ENCODE assay signal across 8 cellular contexts in the genomic region with DNA sequence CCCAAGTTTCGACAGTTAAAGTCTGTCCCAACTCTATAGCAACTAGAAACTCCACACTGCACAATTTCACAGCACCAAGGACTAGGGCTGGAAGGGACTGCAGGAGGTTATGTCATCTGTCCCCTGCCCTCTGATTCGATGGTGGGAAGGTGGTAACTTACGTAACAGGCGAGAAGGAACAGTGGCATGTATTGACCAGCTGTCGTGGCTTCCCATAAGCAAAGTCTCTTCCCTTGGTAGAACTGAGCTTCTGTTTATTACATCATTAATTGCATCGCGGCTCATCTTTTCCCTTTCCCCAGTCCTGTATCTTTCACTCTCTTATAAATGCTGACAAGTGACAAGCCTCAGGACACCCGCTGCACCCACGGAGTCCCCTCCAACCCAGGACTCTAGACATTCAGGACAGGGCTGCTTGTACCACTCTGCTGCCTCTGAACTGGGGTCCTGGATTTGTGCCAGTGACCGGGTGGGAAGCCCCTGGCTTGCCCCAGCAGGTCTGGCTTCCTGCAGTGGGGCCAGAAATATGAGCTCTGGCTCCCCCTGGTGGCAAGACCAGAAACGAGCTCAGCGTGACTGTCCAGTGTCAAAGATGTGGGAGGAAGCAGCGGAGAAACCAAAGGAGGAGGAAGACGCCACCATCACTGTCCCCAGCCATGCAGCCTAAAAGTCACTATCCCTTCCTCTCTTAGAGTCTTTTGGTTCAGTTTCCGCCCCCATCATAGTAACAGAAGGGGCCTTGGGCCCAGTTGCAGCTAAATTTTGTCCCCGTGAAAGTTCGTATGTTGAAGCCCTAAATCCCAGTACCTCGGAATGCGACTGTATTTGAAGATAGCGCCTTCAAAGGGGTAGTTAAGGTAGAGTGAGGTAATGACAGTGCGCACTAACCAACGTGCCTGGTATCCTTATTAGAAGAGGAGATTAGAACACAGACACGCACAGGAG.
DNase-seq lines count a peak whose midpoint lies in the region; ATAC-seq and TF ChIP-seq lines count a peak whose summit lies in the region.

No MANE protein-coding gene starts in this region.

- no peak overlapping the region for H3K4me3 Mint-ChIP-seq in activated CD8-positive, alpha-beta T cell treated with anti-CD3 and anti-CD28 coated beads, Interleukin-2, amount 10 ng/mL, durations not matched to agents 7 days and 5 days
- H3K4me3 Mint-ChIP-seq in endothelial cell (ENCODE audit: unreplicated experiment) = no peak overlapping the region
- H3K4me3 Mint-ChIP-seq in naive B cell = peak overlapping the region in 1 of 8 donors; percentile 21

- H3K36me3 Mint-ChIP-seq in activated CD8-positive, alpha-beta T cell treated with anti-CD3 and anti-CD28 coated beads, Interleukin-2, amount 10 ng/mL, durations not matched to agents 7 days and 5 days (ENCODE audit: low read depth) = no peaks in the 10 kb centered on the region
- no peaks in the 10 kb centered on the region for H3K36me3 Mint-ChIP-seq in endothelial cell (ENCODE audit: low read depth, unreplicated experiment)
- H3K36me3 Mint-ChIP-seq in naive B cell = no peaks in the 10 kb centered on the region

- ATAC-seq in GM18867 (IDR thresholded peaks at IDR 0.05; ENCODE audit: unreplicated experiment) = peak; percentile 51
- peak; percentile 75 for ATAC-seq in activated CD8-positive, alpha-beta T cell treated with anti-CD3 and anti-CD28 coated beads, Interleukin-2, amount 10 ng/mL, durations not matched to agents 7 days and 5 days
- ATAC-seq in naive B cell (ENCODE audit: low read depth in 2 of 2) = no peak

- intact Hi-C loops in stomach (cut with DNase I; ENCODE audit: low total_unique reads) = no loop called here

- TF ChIP-seq EP300 in stomach (IDR thresholded peaks at IDR 0.05) = no peak

- no peak overlapping the region for H3K27ac Mint-ChIP-seq in activated CD8-positive, alpha-beta T cell treated with anti-CD3 and anti-CD28 coated beads, Interleukin-2, amount 10 ng/mL, durations not matched to agents 7 days and 5 days
- H3K27ac Mint-ChIP-seq in endothelial cell (ENCODE audit: unreplicated experiment) = no peak overlapping the region
- no peak overlapping the region for H3K27ac Mint-ChIP-seq in naive B cell

- H3K4me1 Mint-ChIP-seq in activated CD8-positive, alpha-beta T cell treated with anti-CD3 and anti-CD28 coated beads, Interleukin-2, amount 10 ng/mL, durations not matched to agents 7 days and 5 days (ENCODE audit: low read depth) = no peaks in the 10 kb centered on the region
- no peaks in the 10 kb centered on the region for H3K4me1 Mint-ChIP-seq in endothelial cell (ENCODE audit: unreplicated experiment)
- H3K4me1 Mint-ChIP-seq in naive B cell = peaks cover 0 to 8% (median 6%) of the 10 kb centered on the region in 3 donors

- no peak for TF ChIP-seq POLR2A in stomach (IDR thresholded peaks at IDR 0.05)

- no peak overlapping the region for H3K27ac ChIP-seq in stomach

- 52 to 63% (median 55%) methylated on average over 22 to 23 of the region's 23 CpGs for WGBS in stomach, 5 donors

- peaks cover 0 to 49% (median 16%) of the 10 kb centered on the region in 3 donors for H3K27me3 ChIP-seq in stomach

- DNase-seq in AG09319 (ENCODE audit: extremely low read depth, low read depth) = no peak
- peak; percentile 15 for DNase-seq in NCI-H2171 (lab: John Stamatoyannopoulos, UW)
- peak; percentile 74 for DNase-seq in activated CD8-positive, alpha-beta T cell treated with anti-CD3 and anti-CD28 coated beads, Interleukin-2, amount 10 ng/mL, durations not matched to agents 7 days and 5 days
- DNase-seq in endothelial cell (ENCODE audit: low spot score) = peak; percentile 85
- peak; percentile 42 for DNase-seq in naive B cell
- DNase-seq in stomach = peak; percentile 50
- no peak for DNase-seq in DMS79 (lab: John Stamatoyannopoulos, UW)

- no peaks in the 10 kb centered on the region for H3K9me3 Mint-ChIP-seq in activated CD8-positive, alpha-beta T cell treated with anti-CD3 and anti-CD28 coated beads, Interleukin-2, amount 10 ng/mL, durations not matched to agents 7 days and 5 days (ENCODE audit: insufficient read depth)
- no peaks in the 10 kb centered on the region for H3K9me3 Mint-ChIP-seq in endothelial cell (ENCODE audit: unreplicated experiment)
- H3K9me3 Mint-ChIP-seq in naive B cell = no peaks in the 10 kb centered on the region

- no peaks in the 10 kb centered on the region for H3K9me3 ChIP-seq in stomach

- peaks cover 0 to 5% (median 0%) of the 10 kb centered on the region in 4 donors for H3K4me1 ChIP-seq in stomach

- POLR2A ChIA-PET in activated CD8-positive, alpha-beta T cell treated with anti-CD3 and anti-CD28 coated beads, Interleukin-2, amount 10 ng/mL, durations not matched to agents 7 days and 5 days (lab: Charles Lee) = interaction anchor here (0.7 kb wide), 1 partner anchor 62 kb away, joined by 3 read pairs; no protein-coding TSS in a partner anchor

- H3K27me3 Mint-ChIP-seq in activated CD8-positive, alpha-beta T cell treated with anti-CD3 and anti-CD28 coated beads, Interleukin-2, amount 10 ng/mL, durations not matched to agents 7 days and 5 days (ENCODE audit: low read depth) = no peaks in the 10 kb centered on the region
- peaks cover 4% of the 10 kb centered on the region for H3K27me3 Mint-ChIP-seq in endothelial cell (ENCODE audit: unreplicated experiment)
- peaks cover 47 to 66% (median 56%) of the 10 kb centered on the region in 3 donors for H3K27me3 Mint-ChIP-seq in naive B cell

- peak; percentile 67 for TF ChIP-seq CTCF in AG09319 (IDR thresholded peaks at IDR 0.05; ENCODE audit: low read depth, low read length)
- peak; percentile 83 for TF ChIP-seq CTCF in endothelial cell (IDR thresholded peaks at IDR 0.05; ENCODE audit: unreplicated experiment)
- peak in 5 of 7 experiments; percentile 24 to 57 (median 42) for TF ChIP-seq CTCF in stomach (IDR thresholded peaks at IDR 0.05)

- CTCF ChIA-PET in activated CD8-positive, alpha-beta T cell treated with anti-CD3 and anti-CD28 coated beads, Interleukin-2, amount 10 ng/mL, durations not matched to agents 7 days and 5 days (lab: Charles Lee) = interaction anchor here (0.6 to 1.9 kb wide), 27 partner anchors 9 to 1227 kb away, joined by 3 to 15 read pairs (median 4); no protein-coding TSS in a partner anchor

- H3K36me3 ChIP-seq in stomach = no peaks in the 10 kb centered on the region

- no peak overlapping the region for H3K4me3 ChIP-seq in stomach

Comparison
In these comparisons a context has a peak if more than half of its experiments do, and no peak if none do; other contexts are left out.
1. DNase-seq: peak in NCI-H2171 (single experiment), activated CD8-positive, alpha-beta T cell treated with anti-CD3 and anti-CD28 coated beads, Interleukin-2, amount 10 ng/mL, durations not matched to agents 7 days and 5 days (single experiment), endothelial cell (single experiment), naive B cell (single experiment) and stomach (single experiment); none in AG09319 (single experiment) and DMS79 (single experiment).
2. ATAC-seq: peak in GM18867 (single experiment) and activated CD8-positive, alpha-beta T cell treated with anti-CD3 and anti-CD28 coated beads, Interleukin-2, amount 10 ng/mL, durations not matched to agents 7 days and 5 days (single experiment); none in naive B cell (0 of 2).
3. Peak in every context shown above with its lines, with median percentiles within 50 percentile points of each other: CTCF ChIP-seq.